ENCODE assay signal across 8 cellular contexts in the genomic region with DNA sequence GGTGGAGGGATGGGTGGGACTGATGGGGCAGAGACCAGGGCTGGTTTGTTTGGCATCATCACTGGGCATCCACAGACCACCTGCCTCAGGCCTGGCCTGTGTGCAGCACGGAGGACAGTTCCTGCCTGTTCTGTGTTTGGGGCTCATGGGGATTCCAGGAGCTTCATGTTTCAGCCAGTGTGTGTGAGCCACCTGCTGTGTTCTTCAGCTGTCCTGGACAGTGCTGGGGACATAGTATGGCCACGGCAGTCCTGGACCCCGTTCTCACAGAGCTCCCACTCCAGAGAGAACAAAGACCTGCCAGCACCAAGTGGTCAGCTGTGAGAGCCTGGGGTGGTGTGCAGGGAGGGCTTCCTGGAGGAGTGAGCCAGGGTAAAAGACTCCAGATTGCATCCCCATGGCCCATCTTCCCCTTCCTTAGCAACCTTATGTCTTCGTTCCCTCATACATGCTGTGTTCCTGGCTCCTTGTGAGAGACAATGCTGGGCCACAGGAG. TPM values are rescaled to one million over a fixed set of nuclear protein-coding genes. Genes with fewer than 3 reads are reported as not detected.
A peak's percentile ranks its signal among the peaks of the same experiment; 100 is the strongest.
DNase-seq lines count a peak whose midpoint lies in the region; ATAC-seq, FAIRE-seq and TF ChIP-seq lines count a peak whose summit lies in the region.

No MANE protein-coding gene starts in this region.

- peaks cover 36 to 47% of the 10 kb centered on the region in 2 donors for H3K36me3 Mint-ChIP-seq in activated naive CD4-positive, alpha-beta T cell treated with anti-CD3 and anti-CD28 coated beads, Interleukin-2, amount 50 U/mL, for 72 hours

- in situ Hi-C loops in HepG2 (cut with HindIII; ENCODE audit: extremely low pct_ligation_motif_present, low pct_unique_long_range_greater_than_20kb) = loop anchor here (5.0 kb wide), 1 partner anchor 41 kb away; no protein-coding TSS in a partner anchor

- H3K27ac Mint-ChIP-seq in activated naive CD4-positive, alpha-beta T cell treated with anti-CD3 and anti-CD28 coated beads, Interleukin-2, amount 50 U/mL, for 72 hours = peak overlapping the region; percentile 97 to 99

- intact Hi-C loops in HepG2 (cut with micrococcal nuclease; ENCODE audit: unreplicated experiment) = loop anchor here (2.0 kb wide), 1 partner anchor 45 kb away; no protein-coding TSS in a partner anchor

- TF ChIP-seq EP300 in HepG2 (IDR thresholded peaks at IDR 0.05; ENCODE audit: low read depth in 2 of 2, low read length in 2 of 2) (no peak), HepG2 (CRISPR knock-in tag; IDR thresholded peaks at IDR 0.05; ENCODE audit: borderline replicate concordance) (no peak)

- H3K36me3 ChIP-seq in HepG2 (replicated peaks in 1 of 2; ENCODE audit: control insufficient read depth in 1 of 2, insufficient read depth in 2 of 2, low read length in 2 of 2) = peaks cover 24 to 53% of the 10 kb centered on the region in 2 experiments

- peaks cover 28% of the 10 kb centered on the region for H3K4me1 ChIP-seq in HepG2 (ENCODE audit: insufficient read depth, low read length)

- no peaks in the 10 kb centered on the region for H3K9me3 ChIP-seq in HepG2 (ENCODE audit: low read length)

- H2AFZ ChIP-seq in HepG2 (ENCODE audit: low read length) = no peak overlapping the region

- no peak for TF ChIP-seq RAD21 in HepG2 (CRISPR knock-in tag; IDR thresholded peaks at IDR 0.05)

- CTCF ChIA-PET in HepG2 (lab: Yijun Ruan, JAX; ENCODE audit: low intra/inter-chr PET ratio, low total read pairs) = interaction anchor here (1.0 to 1.2 kb wide), 3 partner anchors 45 to 181 kb away, joined by 5 to 6 read pairs (median 6); no protein-coding TSS in a partner anchor

- no peak for TF ChIP-seq CTCF in HepG2 (CRISPR knock-in tag; IDR thresholded peaks at IDR 0.05)

- POLR2A ChIA-PET in HepG2 (lab: Yijun Ruan, JAX) = interaction anchor here (1.2 to 5.3 kb wide), 5 partner anchors 10 to 104 kb away, joined by 4 to 55 read pairs (median 9); a partner anchor contains a TSS

- WGBS in HepG2 (ENCODE audit: low lambda C conversion rate) = 87% methylated on average over 3 of the region's 4 CpGs

- DNase-seq in NCI-H2196 (lab: John Stamatoyannopoulos, UW; ENCODE audit: unreplicated experiment) = peak; percentile 44
- DNase-seq in NCI-H2196 treated with DMSO at 0.1 percent for 48 hours (lab: John Stamatoyannopoulos, UW; ENCODE audit: unreplicated experiment) = no peak
- no peak for DNase-seq in activated naive CD4-positive, alpha-beta T cell treated with anti-CD3 and anti-CD28 coated beads, Interleukin-2, amount 50 U/mL, for 72 hours (ENCODE audit: low spot score in 2 of 2)
- no peak for DNase-seq in HepG2 (ENCODE audit: low spot score)
- no peak for DNase-seq in substantia nigra (lab: John Stamatoyannopoulos, UW)
- DNase-seq in UCSD-AML1 (lab: John Stamatoyannopoulos, UW; ENCODE audit: unreplicated experiment) = no peak
- no peak for DNase-seq in HuH-7 (ENCODE audit: low spot score)

- H3K9ac ChIP-seq in HepG2 (ENCODE audit: insufficient read depth, low read depth, low read length) = no peak overlapping the region

- no TSS peak for BruUV-seq in HepG2 (replicated peaks; lab: Mats Ljungman, UMichigan)

- no peaks in the 10 kb centered on the region for H3K9me3 Mint-ChIP-seq in activated naive CD4-positive, alpha-beta T cell treated with anti-CD3 and anti-CD28 coated beads, Interleukin-2, amount 50 U/mL, for 72 hours

- H3K79me2 ChIP-seq in HepG2 (ENCODE audit: insufficient read depth, low read length) = peaks cover 22% of the 10 kb centered on the region

- FAIRE-seq in HepG2 (lab: Jason Lieb, UNC) = no peak

- H3K27me3 ChIP-seq in HepG2 (ENCODE audit: control insufficient read depth in 1 of 2, insufficient read depth in 2 of 2, low read length in 2 of 2) = no peaks in the 10 kb centered on the region

- H3K27ac ChIP-seq in HepG2 (ENCODE audit: extremely low read length, insufficient read depth, low read length) (peak overlapping the region; percentile 4), substantia nigra (ENCODE audit: low read depth, low read length, poor library complexity, severe bottlenecking) (peak overlapping the region; percentile 56)

- H4K20me1 ChIP-seq in HepG2 (ENCODE audit: insufficient read depth, low read length) = no peaks in the 10 kb centered on the region

- no peak for TF ChIP-seq POLR2A in HepG2 (IDR thresholded peaks at IDR 0.05; ENCODE audit: insufficient read depth in 1 of 2, low read depth in 2 of 2, low read length in 2 of 2)

- no peak overlapping the region for H3K4me2 ChIP-seq in HepG2 (ENCODE audit: low read depth, low read length)

- peak; percentile 3 to 8 for ATAC-seq in activated naive CD4-positive, alpha-beta T cell treated with anti-CD3 and anti-CD28 coated beads, Interleukin-2, amount 50 U/mL, for 72 hours
- ATAC-seq in HepG2 = no peak; the same call in 2 of the 3 replicates
- no peak for ATAC-seq in GM19328 (IDR thresholded peaks at IDR 0.05; ENCODE audit: unreplicated experiment)

- no peak overlapping the region for H3K4me3 ChIP-seq in HepG2 (replicated peaks in 1 of 3; ENCODE audit: insufficient read depth in 1 of 3, low read depth in 2 of 3, low read length in 3 of 3)

RNA-seq across cellular contexts. Expression of a gene that starts 2.0 kb away (rescaled TPM):
- 10 to 100 TPM; 24.7 to 43.1 TPM for total RNA-seq in activated naive CD4-positive, alpha-beta T cell treated with anti-CD3 and anti-CD28 coated beads, Interleukin-2, amount 50 U/mL, for 72 hours
- 7.1 and 7.3 TPM in 2 replicates for total RNA-seq in HepG2 (2016; rRNA removed; fragmentation: Illumina TruSeq; extraction: Trizol)
- 1.5 and 3.3 TPM in 2 replicates for total RNA-seq in HepG2 (2016; cell fraction: cytosol; rRNA removed; fragmentation: Illumina TruSeq; extraction: Trizol; ENCODE audit: low read depth)
- total RNA-seq in HepG2 (2016; cell fraction: insoluble cytoplasmic fraction; rRNA removed; fragmentation: Illumina TruSeq; extraction: Trizol) = 6.7 and 7.8 TPM in 2 replicates
- total RNA-seq in HepG2 (2016; cell fraction: membrane; rRNA removed; fragmentation: Illumina TruSeq; extraction: Trizol) = 4.3 and 5.8 TPM in 2 replicates
- 5.8 and 7.6 TPM in 2 replicates for total RNA-seq in HepG2 (2016; cell fraction: nucleus; rRNA removed; fragmentation: Illumina TruSeq; extraction: Trizol)
- 6.2 and 7.2 TPM in 2 replicates for polyA plus RNA-seq in HepG2 (2011; rRNA removed)
- polyA plus RNA-seq in HepG2 (2011; cell fraction: cytosol; rRNA removed) = 6.6 and 7.0 TPM in 2 replicates
- polyA plus RNA-seq in HepG2 (2011; cell fraction: nucleus; rRNA removed) = 10.5 and 12.4 TPM in 2 replicates
- 8.9 and 9.4 TPM in 2 replicates for polyA plus RNA-seq in HepG2 (2012)
- 1.4 and 1.9 TPM in 2 replicates for polyA plus RNA-seq in HepG2 (2016; cell fraction: cytosol; fragmentation: Illumina TruSeq; extraction: Trizol; ENCODE audit: low read depth)
- polyA plus RNA-seq in HepG2 (2016; cell fraction: insoluble cytoplasmic fraction; fragmentation: Illumina TruSeq; extraction: Trizol; ENCODE audit: low read depth) = 10.6 and 15.1 TPM in 2 replicates
- 4.3 and 5.1 TPM in 2 replicates for polyA plus RNA-seq in HepG2 (2016; cell fraction: membrane; fragmentation: Illumina TruSeq; extraction: Trizol; ENCODE audit: low read depth)
- polyA plus RNA-seq in HepG2 (2016; cell fraction: nucleus; fragmentation: Illumina TruSeq; extraction: Trizol; ENCODE audit: insufficient read depth, low read depth) = 16.5 and 17.3 TPM in 2 replicates
- polyA minus RNA-seq in HepG2 (2011; rRNA and poly(A)+ RNA removed; ENCODE audit: low replicate concordance) = 11.3 and 18.0 TPM in 2 replicates
- 3.8 and 5.4 TPM in 2 replicates for polyA minus RNA-seq in HepG2 (2011; cell fraction: cytosol; rRNA and poly(A)+ RNA removed)
- 9.4 and 9.9 TPM in 2 replicates for polyA minus RNA-seq in HepG2 (2011; cell fraction: nucleus; rRNA and poly(A)+ RNA removed)

RNA-seq across cellular contexts. Expression of a gene that starts 43.8 kb away (rescaled TPM):
- total RNA-seq in activated naive CD4-positive, alpha-beta T cell treated with anti-CD3 and anti-CD28 coated beads, Interleukin-2, amount 50 U/mL, for 72 hours = 100 to 1,000 TPM; 286 to 496 TPM
- 81.7 and 88.8 TPM in 2 replicates for total RNA-seq in HepG2 (2016; rRNA removed; fragmentation: Illumina TruSeq; extraction: Trizol)
- 30.9 and 33.3 TPM in 2 replicates for total RNA-seq in HepG2 (2016; cell fraction: cytosol; rRNA removed; fragmentation: Illumina TruSeq; extraction: Trizol; ENCODE audit: low read depth)
- 77.3 and 84.2 TPM in 2 replicates for total RNA-seq in HepG2 (2016; cell fraction: insoluble cytoplasmic fraction; rRNA removed; fragmentation: Illumina TruSeq; extraction: Trizol)
- total RNA-seq in HepG2 (2016; cell fraction: membrane; rRNA removed; fragmentation: Illumina TruSeq; extraction: Trizol) = 78.7 and 78.8 TPM in 2 replicates
- total RNA-seq in HepG2 (2016; cell fraction: nucleus; rRNA removed; fragmentation: Illumina TruSeq; extraction: Trizol) = 62.2 and 71.6 TPM in 2 replicates
- 29.7 and 30.9 TPM in 2 replicates for polyA plus RNA-seq in HepG2 (2011; rRNA removed)
- polyA plus RNA-seq in HepG2 (2011; cell fraction: cytosol; rRNA removed) = 16.7 and 21.1 TPM in 2 replicates
- polyA plus RNA-seq in HepG2 (2011; cell fraction: nucleus; rRNA removed) = 36.0 and 41.1 TPM in 2 replicates
- 62.3 and 78.5 TPM in 2 replicates for polyA plus RNA-seq in HepG2 (2012)
- polyA plus RNA-seq in HepG2 (2016; cell fraction: cytosol; fragmentation: Illumina TruSeq; extraction: Trizol; ENCODE audit: low read depth) = 43.7 and 48.0 TPM in 2 replicates
- polyA plus RNA-seq in HepG2 (2016; cell fraction: insoluble cytoplasmic fraction; fragmentation: Illumina TruSeq; extraction: Trizol; ENCODE audit: low read depth) = 126 and 151 TPM in 2 replicates
- polyA plus RNA-seq in HepG2 (2016; cell fraction: membrane; fragmentation: Illumina TruSeq; extraction: Trizol; ENCODE audit: low read depth) = 99.0 and 109 TPM in 2 replicates
- polyA plus RNA-seq in HepG2 (2016; cell fraction: nucleus; fragmentation: Illumina TruSeq; extraction: Trizol; ENCODE audit: insufficient read depth, low read depth) = 102 and 113 TPM in 2 replicates
- 47.6 and 50.7 TPM in 2 replicates for polyA minus RNA-seq in HepG2 (2011; rRNA and poly(A)+ RNA removed; ENCODE audit: low replicate concordance)
- polyA minus RNA-seq in HepG2 (2011; cell fraction: cytosol; rRNA and poly(A)+ RNA removed) = 23.6 and 33.9 TPM in 2 replicates
- polyA minus RNA-seq in HepG2 (2011; cell fraction: nucleus; rRNA and poly(A)+ RNA removed) = 61.9 and 71.0 TPM in 2 replicates

RNA-seq across cellular contexts. Expression of a gene that starts 45.7 kb away (rescaled TPM):
- 100 to 1,000 TPM in 1 of 2 donors, 10 to 100 TPM in 1; 73.4 to 126 TPM for total RNA-seq in activated naive CD4-positive, alpha-beta T cell treated with anti-CD3 and anti-CD28 coated beads, Interleukin-2, amount 50 U/mL, for 72 hours
- 2.7 and 4.1 TPM in 2 replicates for total RNA-seq in HepG2 (2016; rRNA removed; fragmentation: Illumina TruSeq; extraction: Trizol)
- 6.2 and 9.0 TPM in 2 replicates for total RNA-seq in HepG2 (2016; cell fraction: cytosol; rRNA removed; fragmentation: Illumina TruSeq; extraction: Trizol; ENCODE audit: low read depth)
- total RNA-seq in HepG2 (2016; cell fraction: insoluble cytoplasmic fraction; rRNA removed; fragmentation: Illumina TruSeq; extraction: Trizol) = 2.2 and 3.6 TPM in 2 replicates
- total RNA-seq in HepG2 (2016; cell fraction: membrane; rRNA removed; fragmentation: Illumina TruSeq; extraction: Trizol) = 12.7 and 14.7 TPM in 2 replicates
- 3.0 and 7.5 TPM in 2 replicates for total RNA-seq in HepG2 (2016; cell fraction: nucleus; rRNA removed; fragmentation: Illumina TruSeq; extraction: Trizol)
- 5.4 and 6.2 TPM in 2 replicates for polyA plus RNA-seq in HepG2 (2011; rRNA removed)
- polyA plus RNA-seq in HepG2 (2011; cell fraction: cytosol; rRNA removed) = 4.9 and 6.6 TPM in 2 replicates
- polyA plus RNA-seq in HepG2 (2011; cell fraction: nucleus; rRNA removed) = 24.0 and 30.3 TPM in 2 replicates
- 27.5 and 39.6 TPM in 2 replicates for polyA plus RNA-seq in HepG2 (2012)
- polyA plus RNA-seq in HepG2 (2016; cell fraction: cytosol; fragmentation: Illumina TruSeq; extraction: Trizol; ENCODE audit: low read depth) = 35.9 and 36.5 TPM in 2 replicates
- polyA plus RNA-seq in HepG2 (2016; cell fraction: insoluble cytoplasmic fraction; fragmentation: Illumina TruSeq; extraction: Trizol; ENCODE audit: low read depth) = 13.3 and 16.4 TPM in 2 replicates
- polyA plus RNA-seq in HepG2 (2016; cell fraction: membrane; fragmentation: Illumina TruSeq; extraction: Trizol; ENCODE audit: low read depth) = 49.5 and 52.5 TPM in 2 replicates
- 30.3 and 32.9 TPM in 2 replicates for polyA plus RNA-seq in HepG2 (2016; cell fraction: nucleus; fragmentation: Illumina TruSeq; extraction: Trizol; ENCODE audit: insufficient read depth, low read depth)
- polyA minus RNA-seq in HepG2 (2011; rRNA and poly(A)+ RNA removed; ENCODE audit: low replicate concordance) = 5.5 and 10.7 TPM in 2 replicates
- polyA minus RNA-seq in HepG2 (2011; cell fraction: cytosol; rRNA and poly(A)+ RNA removed) = 17.6 and 20.2 TPM in 2 replicates
- 6.1 and 7.5 TPM in 2 replicates for polyA minus RNA-seq in HepG2 (2011; cell fraction: nucleus; rRNA and poly(A)+ RNA removed)

RNA-seq across cellular contexts. Expression of a gene that starts 55.9 kb away (rescaled TPM):
- total RNA-seq in activated naive CD4-positive, alpha-beta T cell treated with anti-CD3 and anti-CD28 coated beads, Interleukin-2, amount 50 U/mL, for 72 hours = 1 to 10 TPM; 4.7 to 7.8 TPM
- 4.4 and 5.3 TPM in 2 replicates for total RNA-seq in HepG2 (2016; rRNA removed; fragmentation: Illumina TruSeq; extraction: Trizol)
- 1.6 and 2.5 TPM in 2 replicates for total RNA-seq in HepG2 (2016; cell fraction: cytosol; rRNA removed; fragmentation: Illumina TruSeq; extraction: Trizol; ENCODE audit: low read depth)
- total RNA-seq in HepG2 (2016; cell fraction: insoluble cytoplasmic fraction; rRNA removed; fragmentation: Illumina TruSeq; extraction: Trizol) = 4.5 and 4.8 TPM in 2 replicates
- total RNA-seq in HepG2 (2016; cell fraction: membrane; rRNA removed; fragmentation: Illumina TruSeq; extraction: Trizol) = 3.0 and 4.0 TPM in 2 replicates
- total RNA-seq in HepG2 (2016; cell fraction: nucleus; rRNA removed; fragmentation: Illumina TruSeq; extraction: Trizol) = 2.3 and 2.6 TPM in 2 replicates
- polyA plus RNA-seq in HepG2 (2011; rRNA removed) = 2.9 and 3.1 TPM in 2 replicates
- polyA plus RNA-seq in HepG2 (2011; cell fraction: cytosol; rRNA removed) = 2.1 and 3.5 TPM in 2 replicates
- polyA plus RNA-seq in HepG2 (2011; cell fraction: nucleus; rRNA removed) = 2.3 and 2.4 TPM in 2 replicates
- 1.1 and 1.5 TPM in 2 replicates for polyA plus RNA-seq in HepG2 (2012)
- polyA plus RNA-seq in HepG2 (2016; cell fraction: cytosol; fragmentation: Illumina TruSeq; extraction: Trizol; ENCODE audit: low read depth) = 1.9 TPM in 2 replicates
- 3.4 and 4.7 TPM in 2 replicates for polyA plus RNA-seq in HepG2 (2016; cell fraction: insoluble cytoplasmic fraction; fragmentation: Illumina TruSeq; extraction: Trizol; ENCODE audit: low read depth)
- 2.7 and 3.1 TPM in 2 replicates for polyA plus RNA-seq in HepG2 (2016; cell fraction: membrane; fragmentation: Illumina TruSeq; extraction: Trizol; ENCODE audit: low read depth)
- 3.4 and 5.8 TPM in 2 replicates for polyA plus RNA-seq in HepG2 (2016; cell fraction: nucleus; fragmentation: Illumina TruSeq; extraction: Trizol; ENCODE audit: insufficient read depth, low read depth)
- 2.0 and 4.3 TPM in 2 replicates for polyA minus RNA-seq in HepG2 (2011; rRNA and poly(A)+ RNA removed; ENCODE audit: low replicate concordance)
- 1.2 and 1.5 TPM in 2 replicates for polyA minus RNA-seq in HepG2 (2011; cell fraction: cytosol; rRNA and poly(A)+ RNA removed)
- 0.90 and 2.5 TPM in 2 replicates for polyA minus RNA-seq in HepG2 (2011; cell fraction: nucleus; rRNA and poly(A)+ RNA removed)

Comparison
In these comparisons a context has a peak if more than half of its experiments do, and no peak if none do; other contexts are left out.
1. ATAC-seq: peak in activated naive CD4-positive, alpha-beta T cell treated with anti-CD3 and anti-CD28 coated beads, Interleukin-2, amount 50 U/mL, for 72 hours (2 of 2); none in HepG2 (single experiment) and GM19328 (single experiment).
2. RNA of a gene that starts 45.7 kb away (total RNA-seq): 73.4 to 126 TPM in activated naive CD4-positive, alpha-beta T cell treated with anti-CD3 and anti-CD28 coated beads, Interleukin-2, amount 50 U/mL, for 72 hours; 2.2 to 14.7 TPM in HepG2; every median in the first group is over 4 times any median in the second.